ENCODE assay signal across 1 cellular context in genomic region chr6:30810813-30811329, GRCh38.
A peak's percentile ranks its signal among the peaks of the same experiment; 100 is the strongest.
TF ChIP-seq lines count a peak whose summit lies in the region.

No MANE protein-coding gene starts in this region.

TF ChIP-seq in GM12878, 131 proteins besides CTCF, POLR2A, EP300 and RAD21 (continued from another document):
- TF ChIP-seq FOS (IDR thresholded peaks at IDR 0.05; ENCODE audit: borderline replicate concordance, extremely low read depth, insufficient read length) (no peak), RB1 (IDR thresholded peaks at IDR 0.05; ENCODE audit: borderline replicate concordance) (no peak), TBL1XR1 (IDR thresholded peaks at IDR 0.05; ENCODE audit: low read depth, low read length) (peak; percentile 93), HCFC1 (IDR thresholded peaks at IDR 0.05; ENCODE audit: low read length) (no peak), RELB (IDR thresholded peaks at IDR 0.05; ENCODE audit: low read depth) (peak; percentile 100), CEBPB (IDR thresholded peaks at IDR 0.05; ENCODE audit: borderline replicate concordance in 1 of 2, low read depth in 2 of 2, low read length in 2 of 2) (0 out of 4 replicates have a peak, but pooled peaks of 1 of the 2 experiments have one; percentile 55), MEF2B (IDR thresholded peaks at IDR 0.05; ENCODE audit: partially characterized antibody, poor library complexity, severe bottlenecking) (peak; percentile 95), IKZF1 (conservative IDR thresholded peaks at IDR 0.05) (peak; percentile 100), PML (IDR thresholded peaks at IDR 0.05; ENCODE audit: low read length) (0 out of 2 replicates have a peak, but pooled peaks have one; percentile 67), ZNF24 (IDR thresholded peaks at IDR 0.05) (peak; percentile 77), NR2F1 (conservative IDR thresholded peaks at IDR 0.05) (peak; percentile 87), MLLT1 (IDR thresholded peaks at IDR 0.05) (peak; percentile 96), TARDBP (IDR thresholded peaks at IDR 0.05; ENCODE audit: borderline replicate concordance) (peak; percentile 55; the same call in 1 of the 2 replicates), KDM1A (IDR thresholded peaks at IDR 0.05; ENCODE audit: borderline replicate concordance) (no peak), FOXK2 (IDR thresholded peaks at IDR 0.05) (no peak), ZNF687 (IDR thresholded peaks at IDR 0.05) (peak; percentile 66; the same call in 1 of the 2 replicates), SMAD1 (IDR thresholded peaks at IDR 0.05; ENCODE audit: low read depth, partially characterized antibody) (peak; percentile 67), POU2F2 (IDR thresholded peaks at IDR 0.05; ENCODE audit: borderline replicate concordance, low read depth, low read length) (peak; percentile 96), TCF3 (IDR thresholded peaks at IDR 0.05; ENCODE audit: borderline replicate concordance, insufficient read depth, low read depth, low read length) (0 out of 2 replicates have a peak, but pooled peaks have one; percentile 58), ZZZ3 (IDR thresholded peaks at IDR 0.05; ENCODE audit: control insufficient read depth, insufficient read length, low read depth) (no peak), USF1 (IDR thresholded peaks at IDR 0.05; ENCODE audit: borderline replicate concordance, extremely low read length, insufficient read depth, low read depth, low read length) (no peak), CUX1 (IDR thresholded peaks at IDR 0.05; ENCODE audit: insufficient replicate concordance, low read depth, low read length) (no peak), MEF2A (IDR thresholded peaks at IDR 0.05; ENCODE audit: insufficient read depth, low read depth, low read length) (peak; percentile 79), SUPT20H (IDR thresholded peaks at IDR 0.05; ENCODE audit: borderline replicate concordance, control insufficient read depth, low read depth, low read length) (no peak), RCOR1 (conservative IDR thresholded peaks at IDR 0.05; ENCODE audit: low read depth, low read length) (0 out of 2 replicates have a peak, but pooled peaks have one; percentile 31), BACH1 (IDR thresholded peaks at IDR 0.05; ENCODE audit: borderline replicate concordance) (peak; percentile 96), IKZF2 (IDR thresholded peaks at IDR 0.05) (peak; percentile 100), EGR1 (IDR thresholded peaks at IDR 0.05; ENCODE audit: borderline replicate concordance in 1 of 2, low read depth in 2 of 2, low read length in 2 of 2) (peak in 1 of 2 experiments; percentile 53; a peak in 1 of 3 replicates), RELA (IDR thresholded peaks at IDR 0.05; ENCODE audit: borderline replicate concordance, partially characterized antibody) (peak; percentile 96), CREM (IDR thresholded peaks at IDR 0.05; ENCODE audit: low read depth) (peak; percentile 90), BCL11A (IDR thresholded peaks at IDR 0.05; ENCODE audit: low read depth, low read length) (peak; percentile 95), CREB1 (IDR thresholded peaks at IDR 0.05; ENCODE audit: low read depth) (0 out of 2 replicates have a peak, but pooled peaks have one; percentile 17), HSF1 (IDR thresholded peaks at IDR 0.05; ENCODE audit: low read depth, low read length) (no peak), ZBED1 (IDR thresholded peaks at IDR 0.05; ENCODE audit: borderline replicate concordance) (peak; percentile 86; the same call in 1 of the 2 replicates), CBX5 (IDR thresholded peaks at IDR 0.05; ENCODE audit: low read depth) (0 out of 2 replicates have a peak, but pooled peaks have one; percentile 58), MAX (IDR thresholded peaks at IDR 0.05; ENCODE audit: low read depth, low read length) (no peak), SMC3 (IDR thresholded peaks at IDR 0.05; ENCODE audit: borderline replicate concordance, low read length) (peak; percentile 5; the same call in 1 of the 2 replicates), KAT2A (conservative IDR thresholded peaks at IDR 0.05; ENCODE audit: control insufficient read depth, low read depth, low read length) (no peak), ETV6 (conservative IDR thresholded peaks at IDR 0.05 in 1 of 2, IDR thresholded peaks at IDR 0.05 in 1 of 2; ENCODE audit: borderline replicate concordance in 1 of 2, low read depth in 1 of 2) (peak in 1 of 2 experiments; percentile 64; a peak in 1 of 4 replicates), CHD1 (IDR thresholded peaks at IDR 0.05; ENCODE audit: low read depth, low read length) (no peak)
TF ChIP-seq in GM12878: peak in this region for 64.
